In the genomic region with DNA sequence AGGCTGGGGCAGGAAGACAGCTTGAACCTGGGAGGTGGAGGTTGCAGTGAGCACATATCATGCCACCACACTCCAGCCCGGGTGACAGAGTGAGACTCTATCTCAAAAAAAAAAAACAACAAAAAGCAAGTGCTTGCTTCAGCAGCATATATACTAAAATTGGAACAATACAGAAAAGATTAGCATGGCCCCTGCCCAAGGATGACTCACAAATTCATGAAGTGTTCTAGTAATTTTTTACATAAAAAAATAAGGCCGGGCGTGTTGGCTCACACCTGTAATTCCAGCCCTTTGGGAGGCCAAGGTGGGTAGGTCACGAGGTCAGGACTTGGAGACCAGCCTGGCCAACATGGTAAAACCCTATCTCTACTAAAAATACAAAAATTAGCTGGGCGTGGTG, we compare ENCODE assay signal across 7 cellular contexts. TPM values are rescaled to one million over a fixed set of nuclear protein-coding genes. Genes with fewer than 3 reads are reported as not detected.
DNase-seq lines count a peak whose midpoint lies in the region; ATAC-seq and TF ChIP-seq lines count a peak whose summit lies in the region.
"Not testable (repeated sequence)": the region's sequence is repeated elsewhere in the genome, so short reads cannot be mapped to it uniquely, and the experiment has no call there.

No MANE protein-coding gene starts in this region.

- not testable (repeated sequence) for H3K9me3 Mint-ChIP-seq in CD4-positive, alpha-beta T cell; WTC11; natural killer cell

- not testable (repeated sequence) for H3K4me3 ChIP-seq in astrocyte of the spinal cord (ENCODE audit: low read depth, low read length); fibroblast of pulmonary artery (replicated peaks; ENCODE audit: low read depth, low read length)

- TF ChIP-seq CTCF in CD4-positive, alpha-beta T cell (IDR thresholded peaks at IDR 0.05); WTC11 (IDR thresholded peaks at IDR 0.05); astrocyte of the spinal cord (IDR thresholded peaks at IDR 0.05; ENCODE audit: low read depth, low read length); fibroblast of pulmonary artery (IDR thresholded peaks at IDR 0.05; ENCODE audit: low read length, missing control alignments); natural killer cell (IDR thresholded peaks at IDR 0.05): not testable (repeated sequence)

- ATAC-seq in CD4-positive, alpha-beta T cell (ENCODE audit: poor library complexity); WTC11; natural killer cell: not testable (repeated sequence)

- CTCF ChIA-PET in CD4-positive, alpha-beta T cell (lab: Charles Lee) = not testable (repeated sequence)
- CTCF ChIA-PET in WTC11 (lab: Charles Lee) = interaction anchor here (1.0 to 1.8 kb wide), 2 partner anchors 42 to 106 kb away, joined by 4 read pairs; no protein-coding TSS in a partner anchor

- not testable (repeated sequence) for H3K36me3 ChIP-seq in KOPT-K1 (ENCODE audit: insufficient read depth, low read length)

- H3K27ac Mint-ChIP-seq in CD4-positive, alpha-beta T cell = peak overlapping the region; percentile 21
- H3K27ac Mint-ChIP-seq in WTC11 (peak overlapping the region; percentile 85; the same call in 1 of the 2 replicates), natural killer cell (peak overlapping the region; percentile 78 to 80)

- intact Hi-C loops in CD4-positive, alpha-beta T cell (cut with DNase I, micrococcal nuclease) = loop anchor here in 1 of 2 experiments (5.0 kb wide), 2 partner anchors 310 to 405 kb away; no protein-coding TSS in a partner anchor
- intact Hi-C loops in natural killer cell (cut with micrococcal nuclease) = not testable (repeated sequence)

- not testable (repeated sequence) for H3K36me3 Mint-ChIP-seq in CD4-positive, alpha-beta T cell (ENCODE audit: low read depth); WTC11; natural killer cell

- in situ Hi-C loops in astrocyte of the spinal cord (cut with HindIII; ENCODE audit: low sequenced_read_pairs) = not testable (repeated sequence)

- H3K4me1 Mint-ChIP-seq in CD4-positive, alpha-beta T cell (ENCODE audit: low read depth) = peaks cover 23% of the 10 kb centered on the region
- H3K4me1 Mint-ChIP-seq in WTC11 = peaks cover 13% of the 10 kb centered on the region
- peaks cover 27% of the 10 kb centered on the region in 2 donors for H3K4me1 Mint-ChIP-seq in natural killer cell

- not testable (repeated sequence) for H3K4me3 Mint-ChIP-seq in CD4-positive, alpha-beta T cell; WTC11; natural killer cell

- H3K27ac ChIP-seq in CD4-positive, alpha-beta T cell (ENCODE audit: low read depth, low read length) = not testable (repeated sequence)
- H3K27ac ChIP-seq in KOPT-K1 (ENCODE audit: low read depth, low read length, poor library complexity, severe bottlenecking) = peak overlapping the region; percentile 0

- not testable (repeated sequence) for H3K27me3 Mint-ChIP-seq in CD4-positive, alpha-beta T cell; WTC11 (ENCODE audit: low read depth); natural killer cell (ENCODE audit: low read depth in 2 of 2)

- POLR2A ChIA-PET in CD4-positive, alpha-beta T cell (lab: Charles Lee); WTC11 (lab: Charles Lee): not testable (repeated sequence)

- DNase-seq in CD4-positive, alpha-beta T cell; WTC11 (ENCODE audit: low spot score); natural killer cell: not testable (repeated sequence)
- peak; percentile 39 for DNase-seq in astrocyte of the spinal cord (ENCODE audit: low read depth, low spot score)
- peak; percentile 14 to 60 for DNase-seq in dermis microvascular lymphatic vessel endothelial cell (ENCODE audit: low read depth in 2 of 2)
- peak; percentile 55 for DNase-seq in fibroblast of pulmonary artery (ENCODE audit: low read depth)

- H3K27me3 ChIP-seq in CD4-positive, alpha-beta T cell (ENCODE audit: control insufficient read depth, insufficient read depth, low read length) = not testable (repeated sequence)

- H3K9me3 ChIP-seq in CD4-positive, alpha-beta T cell (ENCODE audit: control insufficient read depth, low read length); KOPT-K1 (ENCODE audit: insufficient read depth, low read length, poor library complexity, severe bottlenecking): not testable (repeated sequence)

RNA-seq across cellular contexts. Expression of gene SRPK2, which starts 56.1 kb away (rescaled TPM):
- total RNA-seq in CD4-positive, alpha-beta T cell = 10 to 100 TPM; 39.9 to 40.9 TPM
- total RNA-seq in WTC11 (2021) (50.5 to 54.8 TPM (median 52.0 TPM) in 3 replicates), dermis microvascular lymphatic vessel endothelial cell (51.9 and 68.9 TPM in 2 replicates), natural killer cell (100 to 1,000 TPM; 103 to 121 (median 108) TPM)

Comparison
In these comparisons a context has a peak if more than half of its experiments do, and no peak if none do; other contexts are left out.
1. H3K27ac Mint-ChIP-seq: peak in every context shown above with its lines; median percentile 85 in WTC11; 79 in natural killer cell; 21 in CD4-positive, alpha-beta T cell.